In the genomic region with DNA sequence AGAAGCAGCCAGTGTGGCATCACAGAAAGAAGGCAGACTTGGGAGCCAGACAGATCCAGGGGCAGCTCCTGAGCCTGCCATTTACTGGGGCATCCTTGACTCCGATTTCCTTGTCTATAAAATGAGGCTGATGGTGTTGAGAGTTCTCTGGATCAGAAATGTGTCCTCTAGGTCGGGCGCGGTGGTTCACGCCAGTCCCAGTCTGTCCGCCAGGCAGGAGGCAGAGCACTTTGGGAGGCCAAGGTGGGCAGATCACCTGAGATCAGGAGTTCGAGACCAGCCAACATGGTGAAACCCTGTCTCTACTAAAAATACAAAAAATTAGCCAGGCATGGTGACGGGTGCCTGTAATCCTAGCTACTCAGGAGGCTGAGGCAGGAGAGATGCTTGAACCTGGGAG, we compare ENCODE assay signal across 8 cellular contexts. TPM values are rescaled to one million over a fixed set of nuclear protein-coding genes. Genes with fewer than 3 reads are reported as not detected.
A peak's percentile ranks its signal among the peaks of the same experiment; 100 is the strongest.
DNase-seq lines count a peak whose midpoint lies in the region; TF ChIP-seq lines count a peak whose summit lies in the region.
"Not testable (repeated sequence)": the region's sequence is repeated elsewhere in the genome, so short reads cannot be mapped to it uniquely, and the experiment has no call there.

No MANE protein-coding gene starts in this region.

- peaks cover 36% of the 10 kb centered on the region for H3F3A ChIP-seq in GM23248 (ENCODE audit: insufficient read depth)
- not testable (repeated sequence) for H3F3A ChIP-seq in neural progenitor cell (ENCODE audit: low read depth)
- H3F3A ChIP-seq in smooth muscle cell (ENCODE audit: low read depth): peaks cover 72% of the 10 kb centered on the region

- not testable (repeated sequence) for H4K91ac ChIP-seq in mesenchymal stem cell (ENCODE audit: low read length)

- not testable (repeated sequence) for H3K4me3 ChIP-seq in GM23248; SK-N-MC; breast epithelium; mesenchymal stem cell (ENCODE audit: insufficient read depth in 1 of 2, low read depth in 1 of 2, low read length in 2 of 2); neural progenitor cell; smooth muscle cell; vagina

- H3K14ac ChIP-seq in mesenchymal stem cell (ENCODE audit: low read length in 2 of 2): not testable (repeated sequence)

- H2BK12ac ChIP-seq in mesenchymal stem cell (ENCODE audit: low read length in 2 of 2): not testable (repeated sequence)

- H3K9ac ChIP-seq in GM23248: peak overlapping the region; percentile 86; the same call in 1 of the 2 replicates
- not testable (repeated sequence) for H3K9ac ChIP-seq in SK-N-MC (ENCODE audit: insufficient read length); mesenchymal stem cell (ENCODE audit: low read length); neural progenitor cell
- peak overlapping the region; percentile 69 for H3K9ac ChIP-seq in smooth muscle cell (ENCODE audit: low read depth)

- peak overlapping the region; percentile 60 for H2BK15ac ChIP-seq in mesenchymal stem cell (ENCODE audit: low read depth, poor library complexity, severe bottlenecking)

- H3K9me2 ChIP-seq in GM23248 (ENCODE audit: insufficient read depth): not testable (repeated sequence)

- not testable (repeated sequence) for H3K79me1 ChIP-seq in mesenchymal stem cell (replicated peaks; ENCODE audit: low read length, poor library complexity, severe bottlenecking)

- not testable (repeated sequence) for TF ChIP-seq CTCF in breast epithelium (IDR thresholded peaks at IDR 0.05); neural progenitor cell (IDR thresholded peaks at IDR 0.05); smooth muscle cell (IDR thresholded peaks at IDR 0.05; ENCODE audit: borderline replicate concordance, insufficient read depth, poor library complexity, severe bottlenecking); vagina (IDR thresholded peaks at IDR 0.05)

- H3K4me1 ChIP-seq in GM23248 (ENCODE audit: insufficient read depth): peaks cover 68% of the 10 kb centered on the region
- H3K4me1 ChIP-seq in breast epithelium: not testable (repeated sequence)
- peaks cover 60% of the 10 kb centered on the region for H3K4me1 ChIP-seq in mesenchymal stem cell (ENCODE audit: control insufficient read depth, insufficient read depth, low read depth, low read length)
- peaks cover 20% of the 10 kb centered on the region for H3K4me1 ChIP-seq in neural progenitor cell
- H3K4me1 ChIP-seq in smooth muscle cell (ENCODE audit: low read depth): peaks cover 66% of the 10 kb centered on the region
- H3K4me1 ChIP-seq in vagina: peaks cover 57% of the 10 kb centered on the region

- H3K27me3 Mint-ChIP-seq in neural progenitor cell (ENCODE audit: insufficient read depth, low read depth): not testable (repeated sequence)

- not testable (repeated sequence) for H2BK120ac ChIP-seq in mesenchymal stem cell (ENCODE audit: low read depth, low read length)

- H3K4me3 Mint-ChIP-seq in neural progenitor cell: not testable (repeated sequence)

- H3K4me1 Mint-ChIP-seq in neural progenitor cell: peaks cover 44% of the 10 kb centered on the region

- peak overlapping the region in 1 of 2 experiments; percentile 38 for H3K4ac ChIP-seq in mesenchymal stem cell (ENCODE audit: low read depth in 1 of 2, low read length in 2 of 2)

- H2AFZ ChIP-seq in GM23248; mesenchymal stem cell (ENCODE audit: low read depth, low read length); neural progenitor cell (replicated peaks); smooth muscle cell (ENCODE audit: low read depth): not testable (repeated sequence)

- not testable (repeated sequence) for H3K18ac ChIP-seq in mesenchymal stem cell (ENCODE audit: low read depth in 1 of 2, low read length in 2 of 2)

- not testable (repeated sequence) for H3K27me3 ChIP-seq in GM23248 (replicated peaks; ENCODE audit: insufficient read depth); breast epithelium; mesenchymal stem cell (ENCODE audit: control insufficient read depth in 1 of 2, insufficient read depth in 1 of 2, low read length in 2 of 2); neural progenitor cell; smooth muscle cell (ENCODE audit: low read depth); vagina

- H3K36me3 ChIP-seq in GM23248 (ENCODE audit: low read depth); SK-N-MC (ENCODE audit: insufficient read depth, low read length); breast epithelium; mesenchymal stem cell (ENCODE audit: control insufficient read depth in 1 of 2, insufficient read depth in 2 of 2, low read depth in 1 of 2, low read length in 2 of 2); neural progenitor cell; smooth muscle cell (ENCODE audit: low read depth); vagina: not testable (repeated sequence)

- not testable (repeated sequence) for H3K23ac ChIP-seq in mesenchymal stem cell (ENCODE audit: low read length in 2 of 2)

- H3K9me3 ChIP-seq in GM23248 (ENCODE audit: low read depth); SK-N-MC (ENCODE audit: low read depth, low read length); breast epithelium; mesenchymal stem cell (ENCODE audit: control insufficient read depth, low read length); neural progenitor cell (ENCODE audit: low read depth); smooth muscle cell (replicated peaks; ENCODE audit: low read depth); vagina: not testable (repeated sequence)

- H4K20me1 ChIP-seq in GM23248 (ENCODE audit: insufficient read depth); smooth muscle cell (ENCODE audit: low read depth): not testable (repeated sequence)
- H4K20me1 ChIP-seq in neural progenitor cell (ENCODE audit: low read depth): peaks cover 71% of the 10 kb centered on the region

- not testable (repeated sequence) for H3K36me3 Mint-ChIP-seq in neural progenitor cell

- H3K27ac Mint-ChIP-seq in neural progenitor cell: peak overlapping the region; percentile 10

- intact Hi-C loops in breast epithelium (cut with DNase I; ENCODE audit: low total_unique reads); cardiac septum (cut with DNase I); vagina (cut with DNase I): not testable (repeated sequence)

- peak overlapping the region; percentile 99 for H3K27ac ChIP-seq in GM23248
- H3K27ac ChIP-seq in SK-N-MC: 0 out of 2 replicates have a peak overlapping the region, but pooled peaks have one; percentile 60
- H3K27ac ChIP-seq in breast epithelium: peak overlapping the region; percentile 76 to 88
- not testable (repeated sequence) for H3K27ac ChIP-seq in mesenchymal stem cell (ENCODE audit: low read length, poor library complexity, severe bottlenecking); neural progenitor cell
- peak overlapping the region; percentile 100 for H3K27ac ChIP-seq in smooth muscle cell (ENCODE audit: low read depth)
- peak overlapping the region; percentile 8 for H3K27ac ChIP-seq in vagina

- not testable (repeated sequence) for TF ChIP-seq POLR2A in breast epithelium (IDR thresholded peaks at IDR 0.05); vagina (IDR thresholded peaks at IDR 0.05)

- not testable (repeated sequence) for H2BK5ac ChIP-seq in mesenchymal stem cell (ENCODE audit: low read depth, low read length, poor library complexity, severe bottlenecking)

- H3K9me3 Mint-ChIP-seq in neural progenitor cell: not testable (repeated sequence)

- H3K4me2 ChIP-seq in GM23248 (ENCODE audit: unreplicated experiment); mesenchymal stem cell (ENCODE audit: low read length, poor library complexity, severe bottlenecking); neural progenitor cell: not testable (repeated sequence)
- peak overlapping the region; percentile 75 for H3K4me2 ChIP-seq in smooth muscle cell

- 98% methylated on average over 8 of the region's 8 CpGs for WGBS in GM23248 (ENCODE audit: low coverage in 1 of 2, low lambda C conversion rate in 2 of 2, missing lambda C conversion rate in 2 of 2), 2 experiments
- 91% methylated on average over 7 of the region's 8 CpGs for WGBS in mesenchymal stem cell
- 82% methylated on average over 8 of the region's 8 CpGs for WGBS in smooth muscle cell (ENCODE audit: low lambda C conversion rate)

- peak overlapping the region; percentile 26 for H2AK5ac ChIP-seq in mesenchymal stem cell (ENCODE audit: low read length, severe bottlenecking)

- in situ Hi-C loops in GM23248 (cut with MboI): not testable (repeated sequence)

- H4K8ac ChIP-seq in mesenchymal stem cell (ENCODE audit: low read length): not testable (repeated sequence)

- DNase-seq in GM23248; SK-N-MC (ENCODE audit: low read depth, low spot score); breast epithelium (ENCODE audit: low spot score in 2 of 2); mesenchymal stem cell; neural progenitor cell (ENCODE audit: low spot score); smooth muscle cell (lab: John Stamatoyannopoulos, UW; ENCODE audit: unreplicated experiment); vagina (ENCODE audit: extremely low spot score in 2 of 2): not testable (repeated sequence)
- peak; percentile 31 for DNase-seq in cardiac septum (ENCODE audit: low spot score)

- peaks cover 82% of the 10 kb centered on the region for H3K79me2 ChIP-seq in GM23248 (ENCODE audit: insufficient read depth)
- H3K79me2 ChIP-seq in neural progenitor cell (ENCODE audit: low read depth): peaks cover 97% of the 10 kb centered on the region
- peaks cover 84% of the 10 kb centered on the region for H3K79me2 ChIP-seq in smooth muscle cell (ENCODE audit: low read depth)

RNA-seq across cellular contexts. Expression of a gene that starts 41.4 kb away (rescaled TPM):
- 146 and 162 TPM in 2 replicates for total RNA-seq in GM23248 (2014; rRNA removed; shearing (Covaris generic))
- polyA plus RNA-seq in GM23248 (2016; fragmentation: Nextera tagmentation; extraction: Ambion mirVana) (110 and 113 TPM in 2 replicates), smooth muscle cell (596 and 598 TPM in 2 replicates)
- total RNA-seq in breast epithelium (10 to 100 TPM in 2 of 3 donors, 1 to 10 TPM in 1; 7.0 to 57.1 (median 52.1) TPM), cardiac septum (2.7 TPM), neural progenitor cell (ENCODE audit: low replicate concordance) (68.0 and 155 TPM in 2 replicates), smooth muscle cell (376 and 417 TPM in 2 replicates), vagina (62.1 TPM)
- 73.1 TPM for polyA plus RNA-seq in mesenchymal stem cell (2013, experiment 1 of 2)
- polyA plus RNA-seq in mesenchymal stem cell (2013, experiment 2 of 2): 71.9 TPM

RNA-seq across cellular contexts. Expression of a gene that starts 53.6 kb away (rescaled TPM):
- total RNA-seq in GM23248 (2014; rRNA removed; shearing (Covaris generic)): 23.5 and 29.6 TPM in 2 replicates
- 3.3 TPM in 2 replicates for polyA plus RNA-seq in GM23248 (2016; fragmentation: Nextera tagmentation; extraction: Ambion mirVana)
- 10 to 100 TPM; 18.1 to 32.1 (median 28.5) TPM for total RNA-seq in breast epithelium
- 81.2 TPM for total RNA-seq in cardiac septum
- polyA plus RNA-seq in mesenchymal stem cell (2013, experiment 1 of 2): 30.1 TPM
- polyA plus RNA-seq in mesenchymal stem cell (2013, experiment 2 of 2): 29.6 TPM
- 15.0 and 35.6 TPM in 2 replicates for total RNA-seq in neural progenitor cell (ENCODE audit: low replicate concordance)
- 20.6 and 22.9 TPM in 2 replicates for total RNA-seq in smooth muscle cell
- polyA plus RNA-seq in smooth muscle cell: 6.8 and 9.3 TPM in 2 replicates
- total RNA-seq in vagina: 28.2 TPM

RNA-seq across cellular contexts. Expression of a gene that starts 58.0 kb away (rescaled TPM):
- 15.0 and 32.2 TPM in 2 replicates for total RNA-seq in GM23248 (2014; rRNA removed; shearing (Covaris generic))
- polyA plus RNA-seq in GM23248 (2016; fragmentation: Nextera tagmentation; extraction: Ambion mirVana) (10.4 and 10.7 TPM in 2 replicates), smooth muscle cell (25.3 and 25.7 TPM in 2 replicates)
- total RNA-seq in breast epithelium (10 to 100 TPM; 20.5 to 33.7 (median 21.0) TPM), cardiac septum (31.1 TPM), neural progenitor cell (ENCODE audit: low replicate concordance) (12.6 and 28.2 TPM in 2 replicates), smooth muscle cell (13.2 and 20.0 TPM in 2 replicates), vagina (17.2 TPM)
- 9.8 TPM for polyA plus RNA-seq in mesenchymal stem cell (2013, experiment 1 of 2)
- polyA plus RNA-seq in mesenchymal stem cell (2013, experiment 2 of 2): 10.1 TPM

RNA-seq across cellular contexts. Expression of a gene that starts 58.2 kb away (rescaled TPM):
- 18.5 and 19.7 TPM in 2 replicates for total RNA-seq in GM23248 (2014; rRNA removed; shearing (Covaris generic))
- 71.9 and 78.0 TPM in 2 replicates for polyA plus RNA-seq in GM23248 (2016; fragmentation: Nextera tagmentation; extraction: Ambion mirVana)
- 10 to 100 TPM; 17.9 to 32.1 (median 29.1) TPM for total RNA-seq in breast epithelium
- total RNA-seq in cardiac septum: 76.4 TPM
- polyA plus RNA-seq in mesenchymal stem cell (2013, experiment 1 of 2): 41.7 TPM
- polyA plus RNA-seq in mesenchymal stem cell (2013, experiment 2 of 2): 38.3 TPM
- total RNA-seq in neural progenitor cell (ENCODE audit: low replicate concordance): 20.7 and 31.7 TPM in 2 replicates
- total RNA-seq in smooth muscle cell: 16.4 and 24.0 TPM in 2 replicates
- polyA plus RNA-seq in smooth muscle cell: 112 and 125 TPM in 2 replicates
- 14.2 TPM for total RNA-seq in vagina
